In genomic region chr11:8345179-8345578, GRCh38 we compare ENCODE assay signal across 29 cellular contexts.
A peak's percentile ranks its signal among the peaks of the same experiment; 100 is the strongest.
DNase-seq lines count a peak whose midpoint lies in the region; ATAC-seq, FAIRE-seq and TF ChIP-seq lines count a peak whose summit lies in the region.
"Had no signal": no experiment of that assay in that cellular context is flagged by ENCODE, and none has a peak within 500 bp of the region (broad histone marks: within the 10 kb centered on the region; RNA-seq: fewer than 3 reads in every experiment).

No MANE protein-coding gene starts in this region.

- CTCF ChIA-PET in H1 (lab: Charles Lee; ENCODE audit: partially characterized antibody): interaction anchor here (0.6 to 4.4 kb wide), 5 partner anchors 10 to 137 kb away, joined by 3 to 50 read pairs (median 6); no protein-coding TSS in a partner anchor

- H2BK12ac ChIP-seq in H1 (ENCODE audit: low read depth, low read length) (no peak overlapping the region), H9 (ENCODE audit: insufficient read length, low read depth, low read length) (no peak overlapping the region)

- H3K27me3 Mint-ChIP-seq in neural progenitor cell (ENCODE audit: insufficient read depth, low read depth) (peaks cover 12% of the 10 kb centered on the region), H9 (ENCODE audit: low read depth) (peaks cover 2% of the 10 kb centered on the region)

- no peak overlapping the region for H3T11ph ChIP-seq in H9 (ENCODE audit: low read length)

- H3K4me1 Mint-ChIP-seq in neural progenitor cell: peaks cover 24% of the 10 kb centered on the region
- H3K4me1 Mint-ChIP-seq in H9: peaks cover 18 to 21% of the 10 kb centered on the region in 2 experiments
- H3K4me1 Mint-ChIP-seq: CD4-positive, CD25-positive, alpha-beta regulatory T cell; CD8-positive, alpha-beta memory T cell had no signal

- no peak overlapping the region for H3K14ac ChIP-seq in H1 (ENCODE audit: insufficient read length)
- no peak overlapping the region for H3K14ac ChIP-seq in H9 (ENCODE audit: insufficient read depth, low read length)

- no peaks in the 10 kb centered on the region for H3K9me3 Mint-ChIP-seq in neural progenitor cell
- H3K9me3 Mint-ChIP-seq in H9: peaks cover 0 to 4% of the 10 kb centered on the region in 2 experiments; a peak in 3 of 5 replicates
- H3K9me3 Mint-ChIP-seq: CD4-positive, alpha-beta memory T cell; CD8-positive, alpha-beta memory T cell had no signal

- H3K56ac ChIP-seq in H1 (replicated peaks; ENCODE audit: insufficient read length, low read depth, low read length) (no peak overlapping the region), H9 (ENCODE audit: insufficient read length, low read depth, low read length) (no peak overlapping the region)

- H4K5ac ChIP-seq in H1 (ENCODE audit: insufficient read length, low read depth, low read length) (no peak overlapping the region), H9 (ENCODE audit: insufficient read length, low read depth, low read length) (no peak overlapping the region)

- H3K79me1 ChIP-seq in H1 (ENCODE audit: low read depth, low read length): no peaks in the 10 kb centered on the region
- H3K79me1 ChIP-seq in H9 (ENCODE audit: insufficient read depth, low read depth, low read length, poor library complexity, severe bottlenecking): no peaks in the 10 kb centered on the region

- no peak overlapping the region for H4K91ac ChIP-seq in H1 (replicated peaks; ENCODE audit: insufficient read length, low read length)
- H4K91ac ChIP-seq in H9 (ENCODE audit: insufficient read length, low read depth, low read length): no peak overlapping the region

- TF ChIP-seq EP300 in H1 (IDR thresholded peaks at IDR 0.05; ENCODE audit: borderline replicate concordance in 1 of 2, low read depth in 2 of 2, low read length in 2 of 2): no peak

- H4K8ac ChIP-seq in H1 (ENCODE audit: extremely low read depth, insufficient read depth, low read length) (no peak overlapping the region), H9 (replicated peaks; ENCODE audit: insufficient read length, low read depth, low read length) (no peak overlapping the region)

- H2AFZ ChIP-seq in H1 (ENCODE audit: low read length): no peak overlapping the region
- no peak overlapping the region for H2AFZ ChIP-seq in neural progenitor cell (replicated peaks)
- no peak overlapping the region for H2AFZ ChIP-seq in H9 (ENCODE audit: low read length)

- H3K4ac ChIP-seq in H1 (replicated peaks; ENCODE audit: insufficient read length, low read depth, low read length): no peak overlapping the region
- no peak overlapping the region for H3K4ac ChIP-seq in H9 (ENCODE audit: low read depth, low read length)

- H3K79me2 ChIP-seq in H1 (ENCODE audit: control insufficient read depth in 1 of 2, insufficient read depth in 2 of 2, low read length in 2 of 2): no peaks in the 10 kb centered on the region
- no peaks in the 10 kb centered on the region for H3K79me2 ChIP-seq in neural progenitor cell (ENCODE audit: low read depth)
- no peaks in the 10 kb centered on the region for H3K79me2 ChIP-seq in H9 (ENCODE audit: insufficient read depth, low read length)

- H2BK5ac ChIP-seq in H1 (ENCODE audit: low read depth, low read length): peak overlapping the region; percentile 56
- H2BK5ac ChIP-seq in H9 (ENCODE audit: insufficient read length, low read length): no peak overlapping the region

- TF ChIP-seq POLR2A in H1 (IDR thresholded peaks at IDR 0.05; ENCODE audit: control extremely low read depth in 1 of 2, low read depth in 2 of 2, low read length in 2 of 2) (no peak), heart left ventricle (IDR thresholded peaks at IDR 0.05) (no peak)

- H3F3A ChIP-seq in neural progenitor cell (ENCODE audit: low read depth): peaks cover 4% of the 10 kb centered on the region

- no peaks in the 10 kb centered on the region for H3K36me3 ChIP-seq in H1 (ENCODE audit: control insufficient read depth in 2 of 4, insufficient read depth in 4 of 4, low read length in 3 of 4)
- no peaks in the 10 kb centered on the region for H3K36me3 ChIP-seq in neural progenitor cell
- no peaks in the 10 kb centered on the region for H3K36me3 ChIP-seq in heart left ventricle
- H3K36me3 ChIP-seq: BLaER1 treated with 17β-estradiol and CSF1 and Interleukin-3, amounts not matched to agents 10 nM and 100 nM had no signal

- H3K9me3 ChIP-seq in H1 (ENCODE audit: insufficient read depth in 2 of 2, low read depth in 1 of 2, low read length in 1 of 2) (no peaks in the 10 kb centered on the region), neural progenitor cell (ENCODE audit: low read depth) (no peaks in the 10 kb centered on the region), H9 (ENCODE audit: control insufficient read depth, low read depth, low read length) (no peaks in the 10 kb centered on the region), heart left ventricle (no peaks in the 10 kb centered on the region)

- H2AK5ac ChIP-seq in H1 (ENCODE audit: low read depth, low read length) (no peak overlapping the region), H9 (ENCODE audit: insufficient read length, low read length) (no peak overlapping the region)

- H4K20me1 ChIP-seq in H1 (replicated peaks in 1 of 2; ENCODE audit: control insufficient read depth in 1 of 2, insufficient read depth in 2 of 2, low read length in 2 of 2) (no peaks in the 10 kb centered on the region), neural progenitor cell (ENCODE audit: low read depth) (no peaks in the 10 kb centered on the region), H9 (ENCODE audit: control insufficient read depth, insufficient read depth, insufficient read length) (no peaks in the 10 kb centered on the region)
- H4K20me1 ChIP-seq: BLaER1 treated with 17β-estradiol and CSF1 and Interleukin-3, amounts not matched to agents 10 nM and 100 nM had no signal

- DNase-seq in LNCaP clone FGC (ENCODE audit: low read depth) (peak; percentile 82), H1 (ENCODE audit: low read depth in 1 of 2, low spot score in 2 of 2) (no peak), neural progenitor cell (ENCODE audit: low spot score) (no peak), NCI-H2107 (lab: John Stamatoyannopoulos, UW) (no peak), H9 (no peak), AG08395 (ENCODE audit: low spot score) (no peak), heart left ventricle (no peak)
- DNase-seq: 8988T; ACHN; AML-193; CD4-positive, alpha-beta memory T cell; CD4-positive, CD25-positive, alpha-beta regulatory T cell; CD8-positive, alpha-beta memory T cell; COR-L47; DMS 273 treated with DMSO at 0.1 percent for 48 hours; DMS153; DMS53; DMS79; DND-41; EL; GDM1 had no signal

- H3K27me3 ChIP-seq in H1 (replicated peaks in 1 of 4; ENCODE audit: control insufficient read depth in 3 of 4, extremely low read depth in 1 of 4, insufficient read depth in 3 of 4, low read length in 3 of 4): no peaks in the 10 kb centered on the region; a peak in 1 of 7 replicates
- H3K27me3 ChIP-seq in neural progenitor cell: no peaks in the 10 kb centered on the region
- no peaks in the 10 kb centered on the region for H3K27me3 ChIP-seq in H9 (ENCODE audit: insufficient read depth, low read length)
- no peaks in the 10 kb centered on the region for H3K27me3 ChIP-seq in heart left ventricle
- H3K27me3 ChIP-seq: BLaER1 treated with 17β-estradiol and CSF1 and Interleukin-3, amounts not matched to agents 10 nM and 100 nM had no signal

- POLR2A ChIA-PET in H1 (lab: Charles Lee; ENCODE audit: partially characterized antibody): interaction anchor here (0.6 kb wide), 1 partner anchor 82 kb away, joined by 3 read pairs; no protein-coding TSS in a partner anchor

- H3K4me2 ChIP-seq in H1 (ENCODE audit: insufficient read depth in 1 of 2, low read depth in 2 of 2, low read length in 2 of 2): no peak overlapping the region
- no peak overlapping the region for H3K4me2 ChIP-seq in neural progenitor cell
- no peak overlapping the region for H3K4me2 ChIP-seq in H9 (ENCODE audit: insufficient read depth, insufficient read length, low read length)
- H3K4me2 ChIP-seq: BLaER1 treated with 17β-estradiol and CSF1 and Interleukin-3, amounts not matched to agents 10 nM and 100 nM had no signal

- H2BK20ac ChIP-seq in H1 (ENCODE audit: low read length): no peak overlapping the region
- no peak overlapping the region for H2BK20ac ChIP-seq in H9 (ENCODE audit: low read depth, low read length, poor library complexity, severe bottlenecking)

- H3K4me3 ChIP-seq in LNCaP clone FGC (ENCODE audit: low read depth, low read length) (no peak overlapping the region), H1 (ENCODE audit: extremely low read depth in 1 of 4, insufficient read depth in 2 of 4, low read depth in 3 of 4, low read length in 4 of 4) (no peak overlapping the region), neural progenitor cell (no peak overlapping the region), heart left ventricle (no peak overlapping the region)
- H3K4me3 ChIP-seq: BLaER1 treated with 17β-estradiol and CSF1 and Interleukin-3, amounts not matched to agents 10 nM and 100 nM; GM12878 had no signal

- H3K18ac ChIP-seq in H1 (ENCODE audit: extremely low read depth, low read length): no peak overlapping the region
- no peak overlapping the region for H3K18ac ChIP-seq in H9 (ENCODE audit: insufficient read length, low read depth, low read length)

- 89% methylated on average over 10 of the region's 11 CpGs; no CpG with 5 or more reads in 1 of the 2 experiments for WGBS in H1 (ENCODE audit: extremely low coverage in 1 of 2, insufficient coverage in 1 of 2, insufficient read length in 1 of 2, insufficient replicate concordance in 2 of 2, low coverage in 1 of 2, low lambda C conversion rate in 2 of 2, missing lambda C conversion rate in 1 of 2), 2 experiments
- WGBS in H9 (ENCODE audit: extremely low coverage, insufficient read length, low lambda C conversion rate): no CpG with 5 or more reads among the region's 11 CpGs
- WGBS in heart left ventricle, 4 donors: 80 to 86% (median 84%) methylated on average over 11 of the region's 11 CpGs

- H3K23ac ChIP-seq in H1 (ENCODE audit: insufficient read length): no peak overlapping the region
- H3K23ac ChIP-seq in H9 (ENCODE audit: insufficient read length, low read depth, low read length): no peak overlapping the region

- H2BK15ac ChIP-seq in H1 (ENCODE audit: low read length): no peak overlapping the region
- H2BK15ac ChIP-seq in H9 (ENCODE audit: low read depth, low read length): no peak overlapping the region

- no peaks in the 10 kb centered on the region for H3K23me2 ChIP-seq in H1 (ENCODE audit: low read depth, low read length)
- H3K23me2 ChIP-seq in H9 (ENCODE audit: insufficient read length, low read depth, low read length, poor library complexity, severe bottlenecking): no peaks in the 10 kb centered on the region

- H3K27ac Mint-ChIP-seq in neural progenitor cell (peak overlapping the region; percentile 23), H9 (0 out of 7 replicates have a peak overlapping the region, but pooled peaks of 1 of the 3 experiments have one; percentile 34)
- H3K27ac Mint-ChIP-seq: B cell; CD4-positive, CD25-positive, alpha-beta regulatory T cell; CD8-positive, alpha-beta memory T cell had no signal

- H2BK120ac ChIP-seq in H1 (replicated peaks; ENCODE audit: low read depth, low read length) (no peak overlapping the region), H9 (ENCODE audit: low read depth, low read length, poor library complexity, severe bottlenecking) (no peak overlapping the region)

- no peak for ATAC-seq in heart left ventricle
- ATAC-seq: GM12878 had no signal

- H3K4me1 ChIP-seq in H1 (replicated peaks in 1 of 4; ENCODE audit: control insufficient read depth in 3 of 4, insufficient read depth in 4 of 4, low read length in 3 of 4): peaks cover 0 to 2% (median 0%) of the 10 kb centered on the region in 4 experiments; a peak in 3 of 7 replicates
- H3K4me1 ChIP-seq in neural progenitor cell: peaks cover 8% of the 10 kb centered on the region
- no peaks in the 10 kb centered on the region for H3K4me1 ChIP-seq in H9 (ENCODE audit: insufficient read depth, low read length)
- H3K4me1 ChIP-seq in heart left ventricle: no peaks in the 10 kb centered on the region

- H3K27ac ChIP-seq in C4-2B: peak overlapping the region; percentile 16; the same call in 1 of the 2 replicates
- H3K27ac ChIP-seq in H1 (ENCODE audit: low read depth, low read length): no peak overlapping the region
- no peak overlapping the region for H3K27ac ChIP-seq in neural progenitor cell
- no peak overlapping the region for H3K27ac ChIP-seq in H9 (ENCODE audit: insufficient read length, low read depth, low read length)
- no peak overlapping the region for H3K27ac ChIP-seq in heart left ventricle
- H3K27ac ChIP-seq: BLaER1 treated with 17β-estradiol and CSF1 and Interleukin-3, amounts not matched to agents 10 nM and 100 nM had no signal

- no peak overlapping the region for H3K9ac ChIP-seq in H1 (replicated peaks in 1 of 4; ENCODE audit: extremely low read depth in 1 of 4, low read depth in 3 of 4, low read length in 3 of 4)
- no peak overlapping the region for H3K9ac ChIP-seq in neural progenitor cell
- H3K9ac ChIP-seq in H9 (ENCODE audit: extremely low read depth, insufficient read length, low read length): no peak overlapping the region
- H3K9ac ChIP-seq: BLaER1 treated with 17β-estradiol and CSF1 and Interleukin-3, amounts not matched to agents 10 nM and 100 nM had no signal

- TF ChIP-seq RAD21 in H1 (IDR thresholded peaks at IDR 0.05 in 1 of 2, conservative IDR thresholded peaks at IDR 0.05 in 1 of 2; ENCODE audit: low read depth in 2 of 2, low read length in 2 of 2): no peak

- H3K4me3 Mint-ChIP-seq in neural progenitor cell (no peak overlapping the region), H9 (no peak overlapping the region)
- H3K4me3 Mint-ChIP-seq: B cell; CD14-positive monocyte; CD4-positive, alpha-beta memory T cell; CD4-positive, CD25-positive, alpha-beta regulatory T cell; CD8-positive, alpha-beta memory T cell had no signal

- FAIRE-seq in H1 (lab: Jason Lieb, UNC): no peak
- FAIRE-seq: A204.1, GM12878, GM12892, GM18507 had no signal

- H3K36me3 Mint-ChIP-seq in neural progenitor cell: no peaks in the 10 kb centered on the region
- no peaks in the 10 kb centered on the region for H3K36me3 Mint-ChIP-seq in H9 (ENCODE audit: insufficient read depth in 1 of 3, low read depth in 3 of 3)
- H3K36me3 Mint-ChIP-seq: CD14-positive monocyte; CD4-positive, alpha-beta memory T cell; CD4-positive, CD25-positive, alpha-beta regulatory T cell; CD8-positive, alpha-beta memory T cell had no signal

- no peak for TF ChIP-seq CTCF in C4-2B (conservative IDR thresholded peaks at IDR 0.05)
- no peak for TF ChIP-seq CTCF in LNCaP clone FGC (IDR thresholded peaks at IDR 0.05; ENCODE audit: control insufficient read depth, extremely low read depth, insufficient read depth)
- no peak for TF ChIP-seq CTCF in H1 (IDR thresholded peaks at IDR 0.05; ENCODE audit: control extremely low read depth in 1 of 3, insufficient read depth in 1 of 3, low read depth in 1 of 3, low read length in 3 of 3)
- no peak for TF ChIP-seq CTCF in neural progenitor cell (IDR thresholded peaks at IDR 0.05)
- TF ChIP-seq CTCF in H9 (conservative IDR thresholded peaks at IDR 0.05): no peak
- no peak for TF ChIP-seq CTCF in heart left ventricle (IDR thresholded peaks at IDR 0.05)

- intact Hi-C loops in heart left ventricle (cut with DNase I): loop anchor here in 1 of 10 donors (10.0 kb wide), 1 partner anchor 220 kb away; no protein-coding TSS in a partner anchor
